ENCODE assay signal across 21 cellular contexts in genomic region chr5:96716716-96717115, GRCh38. TPM values are rescaled to one million over a fixed set of nuclear protein-coding genes. Genes with fewer than 3 reads are reported as not detected.
DNase-seq lines count a peak whose midpoint lies in the region; ATAC-seq and TF ChIP-seq lines count a peak whose summit lies in the region.
"Had no signal": no experiment of that assay in that cellular context is flagged by ENCODE, and none has a peak within 500 bp of the region (broad histone marks: within the 10 kb centered on the region; RNA-seq: fewer than 3 reads in every experiment).

No MANE protein-coding gene starts in this region.

- in situ Hi-C loops in gastrocnemius medialis (cut with MboI; ENCODE audit: low sequenced_read_pairs in 4 of 4) (loop anchor here in 2 of 4 donors (25.0 kb wide), 2 partner anchors 854 to 879 kb away; no protein-coding TSS in a partner anchor), GM13977 (cut with MboI; ENCODE audit: low pct_unique_long_range_greater_than_20kb, low sequenced_read_pairs, unreplicated experiment) (no loop called here)

- H3K27me3 ChIP-seq in gastrocnemius medialis (no peaks in the 10 kb centered on the region), left lung (no peaks in the 10 kb centered on the region)
- H3K27me3 ChIP-seq: cardiac muscle cell, transverse colon had no signal

- intact Hi-C loops in activated CD4-positive, alpha-beta T cell treated with anti-CD3 and anti-CD28 coated beads, Interleukin-2, amount 10 ng/mL, durations not matched to agents 24 days and 14 days (cut with micrococcal nuclease): no loop called here
- intact Hi-C loops in gastrocnemius medialis (cut with DNase I; ENCODE audit: low total_unique reads) (no loop called here), left lung (cut with DNase I) (no loop called here)

- H3K9me3 Mint-ChIP-seq in activated CD4-positive, alpha-beta T cell treated with anti-CD3 and anti-CD28 coated beads, Interleukin-2, amount 10 ng/mL, durations not matched to agents 24 days and 14 days: no peaks in the 10 kb centered on the region
- H3K9me3 Mint-ChIP-seq in activated CD4-positive, alpha-beta T cell treated with anti-CD3 and anti-CD28 coated beads, Interleukin-2, amount 10 ng/mL, durations not matched to agents 7 days and 5 days: no peaks in the 10 kb centered on the region
- H3K9me3 Mint-ChIP-seq in effector memory CD8-positive, alpha-beta T cell: no peaks in the 10 kb centered on the region
- H3K9me3 Mint-ChIP-seq: activated B cell treated with CpG ODN at 0.5 μM for 24 hours; dendritic cell treated with granulocyte-macrophage colony-stimulating factor and Interleukin-4, amounts not matched to agents 40 ng/mL and 50 ng/mL, for 4 days; stimulated activated naive CD8-positive, alpha-beta T cell treated with anti-CD3 and anti-CD28 coated beads, Interleukin-15, Interleukin-2, amounts not matched to agents 100 ng/mL and 50 ng/mL, for 24 hours had no signal

- H3K27me3 Mint-ChIP-seq in activated CD4-positive, alpha-beta T cell treated with anti-CD3 and anti-CD28 coated beads, Interleukin-2, amount 10 ng/mL, durations not matched to agents 24 days and 14 days: no peaks in the 10 kb centered on the region
- no peaks in the 10 kb centered on the region for H3K27me3 Mint-ChIP-seq in activated CD4-positive, alpha-beta T cell treated with anti-CD3 and anti-CD28 coated beads, Interleukin-2, amount 10 ng/mL, durations not matched to agents 7 days and 5 days
- no peaks in the 10 kb centered on the region for H3K27me3 Mint-ChIP-seq in effector memory CD8-positive, alpha-beta T cell
- H3K27me3 Mint-ChIP-seq: activated B cell treated with CpG ODN at 0.5 μM for 24 hours; dendritic cell treated with granulocyte-macrophage colony-stimulating factor and Interleukin-4, amounts not matched to agents 40 ng/mL and 50 ng/mL, for 4 days; stimulated activated naive CD8-positive, alpha-beta T cell treated with anti-CD3 and anti-CD28 coated beads, Interleukin-15, Interleukin-2, amounts not matched to agents 100 ng/mL and 50 ng/mL, for 24 hours had no signal

- H3K36me3 Mint-ChIP-seq in activated CD4-positive, alpha-beta T cell treated with anti-CD3 and anti-CD28 coated beads, Interleukin-2, amount 10 ng/mL, durations not matched to agents 24 days and 14 days (ENCODE audit: low read depth): peaks cover 17% of the 10 kb centered on the region
- H3K36me3 Mint-ChIP-seq in activated CD4-positive, alpha-beta T cell treated with anti-CD3 and anti-CD28 coated beads, Interleukin-2, amount 10 ng/mL, durations not matched to agents 7 days and 5 days (ENCODE audit: low read depth): peaks cover 16% of the 10 kb centered on the region
- peaks cover 17% of the 10 kb centered on the region for H3K36me3 Mint-ChIP-seq in effector memory CD8-positive, alpha-beta T cell (ENCODE audit: insufficient read depth)

- H3K36me3 ChIP-seq in HEK293 (ENCODE audit: control insufficient read depth in 2 of 2, insufficient read depth in 1 of 2, low read length in 2 of 2): no peaks in the 10 kb centered on the region
- H3K36me3 ChIP-seq in gastrocnemius medialis: no peaks in the 10 kb centered on the region
- H3K36me3 ChIP-seq in left lung: no peaks in the 10 kb centered on the region
- H3K36me3 ChIP-seq: cardiac muscle cell, transverse colon had no signal

- H3K9me3 ChIP-seq in HEK293 (ENCODE audit: control insufficient read depth, insufficient read depth, low read depth, low read length) (no peaks in the 10 kb centered on the region), gastrocnemius medialis (no peaks in the 10 kb centered on the region), left lung (no peaks in the 10 kb centered on the region)
- H3K9me3 ChIP-seq: transverse colon had no signal

- H3K4me1 ChIP-seq in HEK293 (ENCODE audit: control insufficient read depth, insufficient read depth, low read length) (peaks cover 13% of the 10 kb centered on the region), gastrocnemius medialis (peaks cover 81 to 96% of the 10 kb centered on the region in 2 donors), left lung (peaks cover 20 to 63% of the 10 kb centered on the region in 2 donors)

- peaks cover 13% of the 10 kb centered on the region for H3K4me1 Mint-ChIP-seq in activated CD4-positive, alpha-beta T cell treated with anti-CD3 and anti-CD28 coated beads, Interleukin-2, amount 10 ng/mL, durations not matched to agents 24 days and 14 days
- H3K4me1 Mint-ChIP-seq in activated CD4-positive, alpha-beta T cell treated with anti-CD3 and anti-CD28 coated beads, Interleukin-2, amount 10 ng/mL, durations not matched to agents 7 days and 5 days: peaks cover 32% of the 10 kb centered on the region
- peaks cover 48 to 64% of the 10 kb centered on the region in 2 donors for H3K4me1 Mint-ChIP-seq in effector memory CD8-positive, alpha-beta T cell (ENCODE audit: low read depth in 2 of 2)

- H3K4me3 ChIP-seq in HEK293 (ENCODE audit: low read depth, low read length) (no peak overlapping the region), gastrocnemius medialis (no peak overlapping the region), left lung (no peak overlapping the region)
- H3K4me3 ChIP-seq: cardiac muscle cell, lung, transverse colon had no signal

- CTCF ChIA-PET in activated CD4-positive, alpha-beta T cell treated with anti-CD3 and anti-CD28 coated beads, Interleukin-2, amount 10 ng/mL, durations not matched to agents 7 days and 5 days (lab: Charles Lee): no interaction called here
- CTCF ChIA-PET in HEK293 (lab: Yijun Ruan, JAX): interaction anchor here (0.8 to 1.3 kb wide), 2 partner anchors 9 to 33 kb away, joined by 3 to 4 read pairs; no protein-coding TSS in a partner anchor

- TF ChIP-seq POLR2A in gastrocnemius medialis (IDR thresholded peaks at IDR 0.05): no peak

- DNase-seq in activated CD4-positive, alpha-beta T cell treated with anti-CD3 and anti-CD28 coated beads, Interleukin-2, amount 10 ng/mL, durations not matched to agents 24 days and 14 days: peak; percentile 23
- no peak for DNase-seq in activated CD4-positive, alpha-beta T cell treated with anti-CD3 and anti-CD28 coated beads, Interleukin-2, amount 10 ng/mL, durations not matched to agents 7 days and 5 days
- DNase-seq in effector memory CD8-positive, alpha-beta T cell: no peak
- no peak for DNase-seq in gastrocnemius medialis
- DNase-seq in left lung: no peak
- no peak for DNase-seq in kidney tubule cell (ENCODE audit: low spot score)
- DNase-seq in GM13977 (ENCODE audit: low spot score): no peak
- DNase-seq: activated B cell treated with CpG ODN at 0.5 μM for 24 hours; activated naive CD4-positive, alpha-beta T cell treated with Interleukin-2 at 50 U/mL for 16 hours; activated T-cell treated with anti-CD3 and anti-CD28 coated beads, Interleukin-2, amount 50 U/mL, for 1 hour; amygdala; H7; IMR-90; NCI-H1436; stimulated activated CD4-positive, alpha-beta T cell treated with anti-CD3 and anti-CD28 coated beads, Interleukin-4, amount 100 ng/mL, for 4 hours; transverse colon had no signal

- ATAC-seq in effector memory CD8-positive, alpha-beta T cell (replicated peaks): no peak
- ATAC-seq in gastrocnemius medialis (no peak), left lung (no peak)

- POLR2A ChIA-PET in activated CD4-positive, alpha-beta T cell treated with anti-CD3 and anti-CD28 coated beads, Interleukin-2, amount 10 ng/mL, durations not matched to agents 7 days and 5 days (lab: Charles Lee): interaction anchor here (0.6 kb wide), 1 partner anchor 199 kb away, joined by 3 read pairs; no protein-coding TSS in a partner anchor
- POLR2A ChIA-PET in HEK293 (lab: Yijun Ruan, JAX): interaction anchor here (0.6 to 1.5 kb wide), 2 partner anchors 14 to 15 kb away, joined by 3 to 4 read pairs; no protein-coding TSS in a partner anchor

- H3K4me3 Mint-ChIP-seq in activated CD4-positive, alpha-beta T cell treated with anti-CD3 and anti-CD28 coated beads, Interleukin-2, amount 10 ng/mL, durations not matched to agents 24 days and 14 days: no peak overlapping the region
- no peak overlapping the region for H3K4me3 Mint-ChIP-seq in activated CD4-positive, alpha-beta T cell treated with anti-CD3 and anti-CD28 coated beads, Interleukin-2, amount 10 ng/mL, durations not matched to agents 7 days and 5 days
- no peak overlapping the region for H3K4me3 Mint-ChIP-seq in effector memory CD8-positive, alpha-beta T cell
- H3K4me3 Mint-ChIP-seq: activated B cell treated with CpG ODN at 0.5 μM for 24 hours; dendritic cell treated with granulocyte-macrophage colony-stimulating factor and Interleukin-4, amounts not matched to agents 40 ng/mL and 50 ng/mL, for 4 days; stimulated activated naive CD8-positive, alpha-beta T cell treated with anti-CD3 and anti-CD28 coated beads, Interleukin-15, Interleukin-2, amounts not matched to agents 100 ng/mL and 50 ng/mL, for 24 hours had no signal

- TF ChIP-seq CTCF in HEK293 (tag by site-specific recombination; IDR thresholded peaks at IDR 0.05) (no peak), gastrocnemius medialis (IDR thresholded peaks at IDR 0.05 in 4 of 5, conservative IDR thresholded peaks at IDR 0.05 in 1 of 5) (no peak), left lung (IDR thresholded peaks at IDR 0.05) (no peak), GM13977 (IDR thresholded peaks at IDR 0.05; ENCODE audit: extremely low read depth, insufficient read depth, missing control alignments) (no peak)

- no peak overlapping the region for H3K27ac Mint-ChIP-seq in activated CD4-positive, alpha-beta T cell treated with anti-CD3 and anti-CD28 coated beads, Interleukin-2, amount 10 ng/mL, durations not matched to agents 24 days and 14 days
- no peak overlapping the region for H3K27ac Mint-ChIP-seq in activated CD4-positive, alpha-beta T cell treated with anti-CD3 and anti-CD28 coated beads, Interleukin-2, amount 10 ng/mL, durations not matched to agents 7 days and 5 days
- peak overlapping the region; percentile 96 to 98 for H3K27ac Mint-ChIP-seq in effector memory CD8-positive, alpha-beta T cell
- H3K27ac Mint-ChIP-seq: activated B cell treated with CpG ODN at 0.5 μM for 24 hours; dendritic cell treated with granulocyte-macrophage colony-stimulating factor and Interleukin-4, amounts not matched to agents 40 ng/mL and 50 ng/mL, for 4 days had no signal

- H3K27ac ChIP-seq in HEK293 (ENCODE audit: extremely low read depth, low read depth, low read length): no peak overlapping the region
- peak overlapping the region; percentile 94 to 99 (median 98) for H3K27ac ChIP-seq in gastrocnemius medialis
- peak overlapping the region in 1 of 2 donors; percentile 81 for H3K27ac ChIP-seq in left lung
- H3K27ac ChIP-seq: cardiac muscle cell had no signal

TF ChIP-seq in HEK293, 187 proteins besides CTCF, POLR2A, EP300 and RAD21 (continues in another document):
- peak; percentile 96 for TF ChIP-seq ZIC2 (tag by site-specific recombination; IDR thresholded peaks at IDR 0.05)
- TF ChIP-seq ZBTB21 (tag by site-specific recombination; IDR thresholded peaks at IDR 0.05): 0 out of 2 replicates have a peak, but pooled peaks have one; percentile 34
- peak; percentile 80 for TF ChIP-seq IKZF3 (tag by site-specific recombination; IDR thresholded peaks at IDR 0.05)
- peak; percentile 70; the same call in 1 of the 2 replicates for TF ChIP-seq GFI1B (tag by site-specific recombination; IDR thresholded peaks at IDR 0.05)

RNA-seq across cellular contexts. Expression of gene CAST, which starts 54.5 kb away (rescaled TPM):
- 99.3 and 104 TPM in 2 replicates for total RNA-seq in activated CD4-positive, alpha-beta T cell treated with anti-CD3 and anti-CD28 coated beads, Interleukin-2, amount 10 ng/mL, durations not matched to agents 24 days and 14 days
- total RNA-seq in activated CD4-positive, alpha-beta T cell treated with anti-CD3 and anti-CD28 coated beads, Interleukin-2, amount 10 ng/mL, durations not matched to agents 7 days and 5 days: 100 to 1,000 TPM; 178 to 218 TPM
- total RNA-seq in gastrocnemius medialis: 100 to 1,000 TPM; 321 to 971 (median 445) TPM
- total RNA-seq in left lung: 100 to 1,000 TPM; 232 to 264 TPM

Comparison
In these comparisons a context has a peak if more than half of its experiments do, and no peak if none do; other contexts are left out.
1. H3K27ac Mint-ChIP-seq: peak in effector memory CD8-positive, alpha-beta T cell (2 of 2); none in activated CD4-positive, alpha-beta T cell treated with anti-CD3 and anti-CD28 coated beads, Interleukin-2, amount 10 ng/mL, durations not matched to agents 24 days and 14 days (single experiment) and activated CD4-positive, alpha-beta T cell treated with anti-CD3 and anti-CD28 coated beads, Interleukin-2, amount 10 ng/mL, durations not matched to agents 7 days and 5 days (single experiment).